In the genomic region with DNA sequence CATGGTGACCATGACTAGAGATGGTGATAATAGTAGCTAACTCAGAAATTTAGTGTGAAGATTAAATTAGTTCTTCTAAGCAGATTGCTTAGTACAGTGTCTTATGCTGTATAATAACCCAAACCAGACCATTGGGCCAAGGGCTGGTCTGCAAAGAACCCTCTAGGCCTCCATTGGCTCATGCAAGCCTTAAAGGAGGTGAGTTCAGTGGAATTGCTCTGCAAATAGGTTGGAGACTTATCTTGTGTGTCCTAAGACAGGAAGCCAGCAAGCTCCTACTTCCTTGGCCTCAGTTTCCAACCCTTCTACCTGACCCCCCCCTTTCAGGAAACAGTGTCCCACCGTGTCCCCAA, we compare ENCODE assay signal across 1 cellular context.
TF ChIP-seq lines count a peak whose summit lies in the region.

No MANE protein-coding gene starts in this region.

TF ChIP-seq in HepG2, 621 proteins besides CTCF, POLR2A, EP300 and RAD21 (continued from another document):
- TF ChIP-seq RCOR2 (CRISPR knock-in tag; IDR thresholded peaks at IDR 0.05) (no peak), THAP8 (CRISPR knock-in tag; IDR thresholded peaks at IDR 0.05; ENCODE audit: borderline replicate concordance) (no peak), ZNF282 (IDR thresholded peaks at IDR 0.05; ENCODE audit: partially characterized antibody) (no peak), ZNF143 (CRISPR knock-in tag; IDR thresholded peaks at IDR 0.05) (no peak), ZNF780A (CRISPR knock-in tag; IDR thresholded peaks at IDR 0.05) (no peak), USF2 (IDR thresholded peaks at IDR 0.05; ENCODE audit: low read depth, low read length) (no peak), USF2 (CRISPR knock-in tag; IDR thresholded peaks at IDR 0.05; ENCODE audit: borderline replicate concordance) (no peak)
- TF ChIP-seq, protein P1, sequence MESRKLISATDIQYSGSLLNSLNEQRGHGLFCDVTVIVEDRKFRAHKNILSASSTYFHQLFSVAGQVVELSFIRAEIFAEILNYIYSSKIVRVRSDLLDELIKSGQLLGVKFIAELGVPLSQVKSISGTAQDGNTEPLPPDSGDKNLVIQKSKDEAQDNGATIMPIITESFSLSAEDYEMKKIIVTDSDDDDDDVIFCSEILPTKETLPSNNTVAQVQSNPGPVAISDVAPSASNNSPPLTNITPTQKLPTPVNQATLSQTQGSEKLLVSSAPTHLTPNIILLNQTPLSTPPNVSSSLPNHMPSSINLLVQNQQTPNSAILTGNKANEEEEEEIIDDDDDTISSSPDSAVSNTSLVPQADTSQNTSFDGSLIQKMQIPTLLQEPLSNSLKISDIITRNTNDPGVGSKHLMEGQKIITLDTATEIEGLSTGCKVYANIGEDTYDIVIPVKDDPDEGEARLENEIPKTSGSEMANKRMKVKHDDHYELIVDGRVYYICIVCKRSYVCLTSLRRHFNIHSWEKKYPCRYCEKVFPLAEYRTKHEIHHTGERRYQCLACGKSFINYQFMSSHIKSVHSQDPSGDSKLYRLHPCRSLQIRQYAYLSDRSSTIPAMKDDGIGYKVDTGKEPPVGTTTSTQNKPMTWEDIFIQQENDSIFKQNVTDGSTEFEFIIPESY (CRISPR knock-in tag; IDR thresholded peaks at IDR 0.05) = no peak
- TF ChIP-seq, protein P2, sequence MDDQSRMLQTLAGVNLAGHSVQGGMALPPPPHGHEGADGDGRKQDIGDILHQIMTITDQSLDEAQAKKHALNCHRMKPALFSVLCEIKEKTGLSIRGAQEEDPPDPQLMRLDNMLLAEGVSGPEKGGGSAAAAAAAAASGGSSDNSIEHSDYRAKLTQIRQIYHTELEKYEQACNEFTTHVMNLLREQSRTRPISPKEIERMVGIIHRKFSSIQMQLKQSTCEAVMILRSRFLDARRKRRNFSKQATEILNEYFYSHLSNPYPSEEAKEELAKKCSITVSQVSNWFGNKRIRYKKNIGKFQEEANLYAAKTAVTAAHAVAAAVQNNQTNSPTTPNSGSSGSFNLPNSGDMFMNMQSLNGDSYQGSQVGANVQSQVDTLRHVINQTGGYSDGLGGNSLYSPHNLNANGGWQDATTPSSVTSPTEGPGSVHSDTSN (CRISPR knock-in tag; IDR thresholded peaks at IDR 0.05; ENCODE audit: borderline replicate concordance) = no peak
